Comparison of ENCODE assay signal across 8 cellular contexts in genomic region chr13:113836917-113837553, GRCh38. TPM values are rescaled to one million over a fixed set of nuclear protein-coding genes. Genes with fewer than 3 reads are reported as not detected.
DNase-seq lines count a peak whose midpoint lies in the region; ATAC-seq, FAIRE-seq and TF ChIP-seq lines count a peak whose summit lies in the region.

No MANE protein-coding gene starts in this region.

- no peak for TF ChIP-seq CTCF in A549 (IDR thresholded peaks at IDR 0.05)
- TF ChIP-seq CTCF in HCT116 (IDR thresholded peaks at IDR 0.05 in 2 of 3, conservative IDR thresholded peaks at IDR 0.05 in 1 of 3; ENCODE audit: borderline replicate concordance in 1 of 3, insufficient read depth in 1 of 3, low read depth in 2 of 3, low read length in 2 of 3): no peak
- no peak for TF ChIP-seq CTCF in glutamatergic neuron (IDR thresholded peaks at IDR 0.05; ENCODE audit: partially characterized antibody, unreplicated experiment)

- TF ChIP-seq RAD21 in A549 (conservative IDR thresholded peaks at IDR 0.05 in 1 of 2, IDR thresholded peaks at IDR 0.05 in 1 of 2) (no peak), HCT116 (IDR thresholded peaks at IDR 0.05; ENCODE audit: low read depth) (no peak)

- H3K79me2 ChIP-seq in HCT116 (ENCODE audit: insufficient read depth, low read length): no peaks in the 10 kb centered on the region

- H3K4me3 ChIP-seq in A549 (peak overlapping the region; percentile 82; the same call in 2 of the 3 replicates), HCT116 (replicated peaks in 1 of 2; ENCODE audit: low read depth in 1 of 2, low read length in 2 of 2) (peak overlapping the region; percentile 9 to 26; a peak in 3 of 4 replicates), skeletal muscle tissue (ENCODE audit: low read length in 3 of 3) (peak overlapping the region; percentile 29 to 49 (median 35))

- WGBS in A549 (ENCODE audit: missing lambda C conversion rate): 6% methylated on average over 12 of the region's 19 CpGs

- H3K36me3 Mint-ChIP-seq in glutamatergic neuron (ENCODE audit: unreplicated experiment): no peaks in the 10 kb centered on the region
- no peaks in the 10 kb centered on the region for H3K36me3 Mint-ChIP-seq in activated T-cell treated with anti-CD3 and anti-CD28 coated beads, Interleukin-2, amount 50 U/mL, for 4 hours (ENCODE audit: insufficient read depth)

- RAD21 ChIA-PET in HCT116 (lab: Charles Lee; ENCODE audit: low non-redundant PET in 1 of 2, low total read pairs in 2 of 2, uncharacterized antibody in 2 of 2, unreplicated experiment in 2 of 2): no interaction called here

- FAIRE-seq in A549 (lab: Jason Lieb, UNC): no peak

- H3K4me1 ChIP-seq in A549 (peaks cover 54% of the 10 kb centered on the region), HCT116 (ENCODE audit: control insufficient read depth in 1 of 2, insufficient read depth in 2 of 2, low read length in 2 of 2) (peaks cover 29 to 45% of the 10 kb centered on the region in 2 experiments), skeletal muscle tissue (ENCODE audit: control insufficient read depth in 3 of 3, insufficient read depth in 3 of 3, low read length in 3 of 3) (peaks cover 46 to 53% (median 46%) of the 10 kb centered on the region in 3 donors)

- CTCF ChIA-PET in A549 (lab: Yijun Ruan, JAX) (interaction anchor here (1.2 to 1.3 kb wide), 2 partner anchors 18 to 183 kb away, joined by 3 read pairs; no protein-coding TSS in a partner anchor), HCT116 (lab: Charles Lee) (no interaction called here)

- TF ChIP-seq EP300 in A549 (IDR thresholded peaks at IDR 0.05): peak; percentile 14 to 58; a peak in 1 of 5 replicates

- H3K9ac ChIP-seq in HCT116 (ENCODE audit: low read length): peak overlapping the region; percentile 51
- peak overlapping the region; percentile 70 to 74 (median 72) for H3K9ac ChIP-seq in skeletal muscle tissue (ENCODE audit: low read depth in 1 of 3, low read length in 3 of 3)

- peaks cover 0 to 4% of the 10 kb centered on the region in 2 experiments; a peak in 1 of 4 replicates for H3K36me3 ChIP-seq in HCT116 (ENCODE audit: control insufficient read depth in 1 of 2, insufficient read depth in 2 of 2, low read length in 2 of 2)
- peaks cover 24 to 39% (median 31%) of the 10 kb centered on the region in 3 donors for H3K36me3 ChIP-seq in skeletal muscle tissue (ENCODE audit: control insufficient read depth in 3 of 3, insufficient read depth in 3 of 3, low read length in 3 of 3)

- peak overlapping the region; percentile 90 for H3K27ac Mint-ChIP-seq in glutamatergic neuron (ENCODE audit: unreplicated experiment)

- intact Hi-C loops in HCT116 (cut with micrococcal nuclease): no loop called here

- ATAC-seq in A549 (peak; percentile 58 to 69), HCT116 (peak; percentile 52), GM21825 (IDR thresholded peaks at IDR 0.05; ENCODE audit: unreplicated experiment) (no peak)
- no peak for ATAC-seq in activated T-cell treated with anti-CD3 and anti-CD28 coated beads, Interleukin-2, amount 50 U/mL, for 4 hours

- peaks cover 20% of the 10 kb centered on the region for H3K4me1 Mint-ChIP-seq in glutamatergic neuron (ENCODE audit: low read depth, unreplicated experiment)
- peaks cover 1% of the 10 kb centered on the region for H3K4me1 Mint-ChIP-seq in activated T-cell treated with anti-CD3 and anti-CD28 coated beads, Interleukin-2, amount 50 U/mL, for 4 hours (ENCODE audit: low read depth)

- no peak overlapping the region for H2AFZ ChIP-seq in HCT116 (ENCODE audit: low read depth, low read length, poor library complexity, severe bottlenecking)

- no peaks in the 10 kb centered on the region for H3K9me2 ChIP-seq in HCT116 (ENCODE audit: insufficient read depth)

- H3K4me3 Mint-ChIP-seq in glutamatergic neuron (ENCODE audit: unreplicated experiment): peak overlapping the region; percentile 21
- H3K4me3 Mint-ChIP-seq in activated T-cell treated with anti-CD3 and anti-CD28 coated beads, Interleukin-2, amount 50 U/mL, for 4 hours: no peak overlapping the region

- H4K20me1 ChIP-seq in HCT116 (ENCODE audit: insufficient read depth): no peaks in the 10 kb centered on the region

- no peaks in the 10 kb centered on the region for H3K9me3 Mint-ChIP-seq in glutamatergic neuron (ENCODE audit: unreplicated experiment)
- H3K9me3 Mint-ChIP-seq in activated T-cell treated with anti-CD3 and anti-CD28 coated beads, Interleukin-2, amount 50 U/mL, for 4 hours: no peaks in the 10 kb centered on the region

- H3K27me3 ChIP-seq in HCT116 (ENCODE audit: insufficient read depth, low read length) (no peaks in the 10 kb centered on the region), skeletal muscle tissue (ENCODE audit: control insufficient read depth in 3 of 3, insufficient read depth in 3 of 3, low read length in 3 of 3) (no peaks in the 10 kb centered on the region)

- DNase-seq in A549 (ENCODE audit: low read depth in 1 of 2, low spot score in 1 of 2): peak; percentile 38 to 92
- peak; percentile 33 for DNase-seq in HCT116 (ENCODE audit: low read depth, low spot score)
- DNase-seq in T1000 (lab: John Stamatoyannopoulos, UW): peak; percentile 78
- DNase-seq in glutamatergic neuron: peak; percentile 21
- no peak for DNase-seq in activated T-cell treated with anti-CD3 and anti-CD28 coated beads, Interleukin-2, amount 50 U/mL, for 4 hours
- DNase-seq in NK-92 (lab: John Stamatoyannopoulos, UW; ENCODE audit: unreplicated experiment): no peak

- H3K4me2 ChIP-seq in A549 (peak overlapping the region; percentile 93), HCT116 (ENCODE audit: low read length) (peak overlapping the region; percentile 87)

- H3K9me3 ChIP-seq in A549: no peaks in the 10 kb centered on the region
- H3K9me3 ChIP-seq in HCT116 (ENCODE audit: control insufficient read depth in 1 of 2, insufficient read depth in 1 of 2, low read depth in 1 of 2, low read length in 2 of 2): no peaks in the 10 kb centered on the region
- no peaks in the 10 kb centered on the region for H3K9me3 ChIP-seq in skeletal muscle tissue (ENCODE audit: control insufficient read depth in 3 of 3, low read length in 3 of 3)

- POLR2A ChIA-PET in A549 (lab: Yijun Ruan, JAX) (interaction anchor here (1.2 to 1.8 kb wide), 2 partner anchors 13 to 17 kb away, joined by 3 to 10 read pairs; no protein-coding TSS in a partner anchor), HCT116 (lab: Charles Lee) (no interaction called here)

- peak; percentile 12; the same call in 1 of the 2 replicates for TF ChIP-seq POLR2A in A549 (IDR thresholded peaks at IDR 0.05; ENCODE audit: low read length)
- no peak for TF ChIP-seq POLR2A in HCT116 (IDR thresholded peaks at IDR 0.05; ENCODE audit: borderline replicate concordance, extremely low read depth, insufficient read depth, insufficient read length)

- TSS peak; percentile 79 for BruUV-seq in HCT116 (replicated peaks; lab: Mats Ljungman, UMichigan)

- H3K27ac ChIP-seq in A549 (peak overlapping the region; percentile 100), HCT116 (ENCODE audit: low read depth, low read length) (peak overlapping the region; percentile 100), skeletal muscle tissue (ENCODE audit: low read depth, low read length) (peak overlapping the region; percentile 95)

- peaks cover 10% of the 10 kb centered on the region for H3K27me3 Mint-ChIP-seq in glutamatergic neuron (ENCODE audit: unreplicated experiment)
- H3K27me3 Mint-ChIP-seq in activated T-cell treated with anti-CD3 and anti-CD28 coated beads, Interleukin-2, amount 50 U/mL, for 4 hours (ENCODE audit: low read depth): no peaks in the 10 kb centered on the region

TF ChIP-seq in A549, 52 proteins besides CTCF, POLR2A, EP300 and RAD21 (continues in another document):
- TF ChIP-seq ELK1 (IDR thresholded peaks at IDR 0.05; ENCODE audit: low read depth, low read length) (no peak), RFX5 (IDR thresholded peaks at IDR 0.05) (no peak)

TF ChIP-seq in HCT116, 20 proteins besides CTCF, POLR2A, EP300 and RAD21:
- TF ChIP-seq SIN3A (IDR thresholded peaks at IDR 0.05; ENCODE audit: low read depth) (no peak), ZBTB33 (IDR thresholded peaks at IDR 0.05; ENCODE audit: extremely low read depth, insufficient replicate concordance, low read length) (peak; percentile 20)

RNA-seq across cellular contexts. Expression of gene GAS6, which starts 26.8 kb away (rescaled TPM):
- 3.5 and 4.3 TPM in 2 replicates for polyA plus RNA-seq in A549 (2011; rRNA removed)
- 8.8 and 12.2 TPM in 2 replicates for polyA plus RNA-seq in A549 (2012; cell fraction: cytosol; rRNA removed)
- polyA plus RNA-seq in A549 (2012; cell fraction: nucleus; rRNA removed): 24.3 and 27.0 TPM in 2 replicates
- 4.8 to 6.5 TPM (median 5.7 TPM) in 3 replicates for polyA plus RNA-seq in A549 (2017; fragmentation: RNase III; extraction: RNeasy Plus Mini Kit Qiagen cat#74134 plus additional on column Dnase treatment)
- 1.7 and 2.0 TPM in 2 replicates for polyA minus RNA-seq in A549 (2011; rRNA and poly(A)+ RNA removed)
- total RNA-seq in HCT116 (2021; ENCODE audit: unreplicated experiment): 49.4 TPM
- 48.8 and 55.5 TPM in 2 replicates for polyA plus RNA-seq in HCT116 (2012)
- 47.6 TPM for total RNA-seq in glutamatergic neuron (ENCODE audit: unreplicated experiment)
- total RNA-seq in skeletal muscle tissue: 25.1 TPM
- under 1 TPM; 0.61 to 0.84 (median 0.71) TPM for total RNA-seq in activated T-cell treated with anti-CD3 and anti-CD28 coated beads, Interleukin-2, amount 50 U/mL, for 4 hours

Comparison
In these comparisons a context has a peak if more than half of its experiments do, and no peak if none do; other contexts are left out.
1. ATAC-seq: peak in A549 (2 of 2) and HCT116 (single experiment); none in activated T-cell treated with anti-CD3 and anti-CD28 coated beads, Interleukin-2, amount 50 U/mL, for 4 hours (0 of 2) and GM21825 (single experiment).
2. DNase-seq: peak in A549 (2 of 2), HCT116 (single experiment), T1000 (single experiment) and glutamatergic neuron (single experiment); none in activated T-cell treated with anti-CD3 and anti-CD28 coated beads, Interleukin-2, amount 50 U/mL, for 4 hours (single experiment) and NK-92 (single experiment).
3. H3K4me3 ChIP-seq: peak in every context shown above with its lines; median percentile 82 in A549; 35 in skeletal muscle tissue; 18 in HCT116.
4. RNA of gene GAS6, which starts 26.8 kb away (total RNA-seq): 49.4 TPM in HCT116 (single experiment), 47.6 TPM in glutamatergic neuron (single experiment) and 25.1 TPM in skeletal muscle tissue (single experiment); 0.61 to 0.84 TPM in activated T-cell treated with anti-CD3 and anti-CD28 coated beads, Interleukin-2, amount 50 U/mL, for 4 hours; every median in the first group is over 10 times any median in the second.
5. Of the 6 proteins assayed by ChIP-seq in both A549 and HCT116: peak only in A549: POLR2A; only in HCT116: none; in both: none; in neither: 5.
6. Peak in every context shown above with its lines, with median percentiles within 50 percentile points of each other: H3K27ac ChIP-seq.